ENCODE assay signal across 8 cellular contexts in genomic region chr12:82650627-82651337, GRCh38. TPM values are rescaled to one million over a fixed set of nuclear protein-coding genes. Genes with fewer than 3 reads are reported as not detected.
DNase-seq lines count a peak whose midpoint lies in the region; ATAC-seq and TF ChIP-seq lines count a peak whose summit lies in the region.

No MANE protein-coding gene starts in this region.

- H3K27me3 Mint-ChIP-seq in natural killer cell treated with Interleukin-12 subunit alpha and Interleukin-12 subunit beta and Interleukin-15 and Interleukin-18, amount 100 ng/mL, for 72 hours, result no peaks in the 10 kb centered on the region

- no peak for TF ChIP-seq POLR2A in prostate gland (IDR thresholded peaks at IDR 0.05)
- no peak for TF ChIP-seq POLR2A in testis (IDR thresholded peaks at IDR 0.05)

- peak; percentile 81 for ATAC-seq in HG02970 (IDR thresholded peaks at IDR 0.05; ENCODE audit: low FRiP score, unreplicated experiment)
- ATAC-seq in natural killer cell treated with Interleukin-12 subunit alpha and Interleukin-12 subunit beta and Interleukin-15 and Interleukin-18, amount 100 ng/mL, for 72 hours, result no peak

- intact Hi-C loops in prostate gland (cut with DNase I) (no loop called here), testis (cut with DNase I; ENCODE audit: low total_unique reads) (no loop called here)

- no peak overlapping the region for H3K4me3 Mint-ChIP-seq in natural killer cell treated with Interleukin-12 subunit alpha and Interleukin-12 subunit beta and Interleukin-15 and Interleukin-18, amount 100 ng/mL, for 72 hours

- H3K27ac ChIP-seq in hepatocyte (peak overlapping the region; percentile 19), prostate gland (no peak overlapping the region), testis (no peak overlapping the region)

- H3K4me3 ChIP-seq in hepatocyte (no peak overlapping the region), prostate gland (no peak overlapping the region), testis (no peak overlapping the region)

- H3K4me1 ChIP-seq in hepatocyte (ENCODE audit: insufficient read depth), result no peaks in the 10 kb centered on the region
- no peaks in the 10 kb centered on the region for H3K4me1 ChIP-seq in prostate gland (replicated peaks)
- no peaks in the 10 kb centered on the region for H3K4me1 ChIP-seq in testis

- no peaks in the 10 kb centered on the region for H3K9me2 ChIP-seq in hepatocyte (replicated peaks; ENCODE audit: insufficient read depth)

- no peaks in the 10 kb centered on the region for H3K4me1 Mint-ChIP-seq in natural killer cell treated with Interleukin-12 subunit alpha and Interleukin-12 subunit beta and Interleukin-15 and Interleukin-18, amount 100 ng/mL, for 72 hours (ENCODE audit: low read depth in 2 of 2)

- H3K9me3 ChIP-seq in hepatocyte (ENCODE audit: low read depth) (no peaks in the 10 kb centered on the region), prostate gland (no peaks in the 10 kb centered on the region), testis (no peaks in the 10 kb centered on the region)

- H3K27me3 ChIP-seq in hepatocyte (no peaks in the 10 kb centered on the region), prostate gland (replicated peaks; ENCODE audit: insufficient read depth) (no peaks in the 10 kb centered on the region), testis (no peaks in the 10 kb centered on the region)

- WGBS in hepatocyte (ENCODE audit: low lambda C conversion rate, missing lambda C conversion rate), result 65% methylated on average over 3 of the region's 3 CpGs
- WGBS in prostate gland, result 66% methylated on average over 3 of the region's 3 CpGs
- 63 to 71% methylated on average over 3 of the region's 3 CpGs for WGBS in testis, 2 donors

- DNase-seq in stimulated activated CD4-positive, alpha-beta T cell treated with anti-CD3 and anti-CD28 coated beads, Interleukin-15, amount 100 ng/mL, for 24 hours, result peak; percentile 9
- no peak for DNase-seq in stimulated activated CD4-positive, alpha-beta T cell treated with anti-CD3 and anti-CD28 coated beads, Interleukin-2, amount 100 ng/mL, for 48 hours
- peak; percentile 76 for DNase-seq in RPMI8226
- DNase-seq in hepatocyte (ENCODE audit: low spot score), result peak; percentile 68
- no peak for DNase-seq in prostate gland (ENCODE audit: low spot score)
- no peak for DNase-seq in testis
- DNase-seq in natural killer cell treated with Interleukin-12 subunit alpha and Interleukin-12 subunit beta and Interleukin-15 and Interleukin-18, amount 100 ng/mL, for 72 hours (ENCODE audit: low spot score), result no peak

- no peak overlapping the region for H2AFZ ChIP-seq in hepatocyte

- H4K20me1 ChIP-seq in hepatocyte (ENCODE audit: insufficient read depth, poor library complexity, severe bottlenecking), result no peaks in the 10 kb centered on the region

- peaks cover 2% of the 10 kb centered on the region for H3K9me3 Mint-ChIP-seq in natural killer cell treated with Interleukin-12 subunit alpha and Interleukin-12 subunit beta and Interleukin-15 and Interleukin-18, amount 100 ng/mL, for 72 hours

- no peaks in the 10 kb centered on the region for H3K36me3 Mint-ChIP-seq in natural killer cell treated with Interleukin-12 subunit alpha and Interleukin-12 subunit beta and Interleukin-15 and Interleukin-18, amount 100 ng/mL, for 72 hours

- TF ChIP-seq CTCF in hepatocyte (IDR thresholded peaks at IDR 0.05; ENCODE audit: poor library complexity) (no peak), prostate gland (IDR thresholded peaks at IDR 0.05) (no peak), testis (IDR thresholded peaks at IDR 0.05) (no peak)

- no peaks in the 10 kb centered on the region for H3K36me3 ChIP-seq in hepatocyte (replicated peaks; ENCODE audit: insufficient read depth, low read depth)
- H3K36me3 ChIP-seq in prostate gland, result no peaks in the 10 kb centered on the region
- H3K36me3 ChIP-seq in testis (ENCODE audit: low read depth, missing control alignments), result no peaks in the 10 kb centered on the region

- no peaks in the 10 kb centered on the region for H3K79me2 ChIP-seq in hepatocyte

- H3K27ac Mint-ChIP-seq in natural killer cell treated with Interleukin-12 subunit alpha and Interleukin-12 subunit beta and Interleukin-15 and Interleukin-18, amount 100 ng/mL, for 72 hours, result no peak overlapping the region

- H3K4me2 ChIP-seq in hepatocyte, result no peak overlapping the region

RNA-seq across cellular contexts. Expression of gene TMTC2, which starts 35.9 kb away (rescaled TPM):
- total RNA-seq in hepatocyte (11.4 and 12.0 TPM in 2 replicates), prostate gland (10 to 100 TPM; 19.0 to 30.7 TPM), testis (10 to 100 TPM; 19.4 to 22.4 TPM)
- polyA plus RNA-seq in hepatocyte (1.5 and 1.7 TPM in 2 replicates), testis (ENCODE audit: insufficient read depth, low read depth, low replicate concordance) (8.1 TPM)
- total RNA-seq in natural killer cell treated with Interleukin-12 subunit alpha and Interleukin-12 subunit beta and Interleukin-15 and Interleukin-18, amount 100 ng/mL, for 72 hours, result 1 to 10 TPM; 1.6 to 2.5 TPM

Comparison
In these comparisons a context has a peak if more than half of its experiments do, and no peak if none do; other contexts are left out.
1. DNase-seq: peak in stimulated activated CD4-positive, alpha-beta T cell treated with anti-CD3 and anti-CD28 coated beads, Interleukin-15, amount 100 ng/mL, for 24 hours (single experiment), RPMI8226 (single experiment) and hepatocyte (single experiment); none in stimulated activated CD4-positive, alpha-beta T cell treated with anti-CD3 and anti-CD28 coated beads, Interleukin-2, amount 100 ng/mL, for 48 hours (0 of 2), prostate gland (single experiment), testis (single experiment) and natural killer cell treated with Interleukin-12 subunit alpha and Interleukin-12 subunit beta and Interleukin-15 and Interleukin-18, amount 100 ng/mL, for 72 hours (single experiment).